ENCODE assay signal across 8 cellular contexts in genomic region chr6:143536866-143537691, GRCh38. TPM values are rescaled to one million over a fixed set of nuclear protein-coding genes. Genes with fewer than 3 reads are reported as not detected.
DNase-seq lines count a peak whose midpoint lies in the region; ATAC-seq, FAIRE-seq and TF ChIP-seq lines count a peak whose summit lies in the region.

No MANE protein-coding gene starts in this region.

- peak overlapping the region; percentile 92 for H2AFZ ChIP-seq in astrocyte (ENCODE audit: low read depth, low read length)
- H2AFZ ChIP-seq in hepatocyte, result peak overlapping the region; percentile 59

- H3K27me3 Mint-ChIP-seq in T-helper 2 cell treated with Interferon-gamma antibody and Interleukin-4, amounts not matched to agents 5 μg/mL and 100 μg/mL, for 36 hours (ENCODE audit: low read depth), result no peaks in the 10 kb centered on the region
- peaks cover 35% of the 10 kb centered on the region for H3K27me3 Mint-ChIP-seq in astrocyte (ENCODE audit: low read depth, unreplicated experiment)

- in situ Hi-C loops in KBM-7 (cut with MboI; ENCODE audit: low pct_unique_long_range_greater_than_20kb, low sequenced_read_pairs), result no loop called here

- H3K9me2 ChIP-seq in hepatocyte (replicated peaks; ENCODE audit: insufficient read depth), result no peaks in the 10 kb centered on the region

- ATAC-seq in GM21723 (IDR thresholded peaks at IDR 0.05; ENCODE audit: unreplicated experiment) (peak; percentile 69), sciatic nerve (peak; percentile 82)

- H3K36me3 Mint-ChIP-seq in T-helper 2 cell treated with Interferon-gamma antibody and Interleukin-4, amounts not matched to agents 5 μg/mL and 100 μg/mL, for 36 hours (ENCODE audit: low read depth), result no peaks in the 10 kb centered on the region
- H3K36me3 Mint-ChIP-seq in astrocyte (ENCODE audit: low read depth, unreplicated experiment), result no peaks in the 10 kb centered on the region

- H4K20me1 ChIP-seq in astrocyte (ENCODE audit: insufficient read depth, low read length) (no peaks in the 10 kb centered on the region), hepatocyte (ENCODE audit: insufficient read depth, poor library complexity, severe bottlenecking) (no peaks in the 10 kb centered on the region)

- WGBS in hepatocyte (ENCODE audit: low lambda C conversion rate, missing lambda C conversion rate), result 1% methylated on average over 62 of the region's 103 CpGs

- no peak for FAIRE-seq in astrocyte (lab: Jason Lieb, UNC)

- H3K9ac ChIP-seq in astrocyte (ENCODE audit: low read length), result peak overlapping the region; percentile 79

- H3K79me2 ChIP-seq in astrocyte (ENCODE audit: insufficient read depth, low read length) (peaks cover 7% of the 10 kb centered on the region), hepatocyte (peaks cover 45% of the 10 kb centered on the region)

- H3K4me2 ChIP-seq in astrocyte (ENCODE audit: low read length), result peak overlapping the region; percentile 96
- H3K4me2 ChIP-seq in hepatocyte, result peak overlapping the region; percentile 94

- H3K9me3 Mint-ChIP-seq in T-helper 2 cell treated with Interferon-gamma antibody and Interleukin-4, amounts not matched to agents 5 μg/mL and 100 μg/mL, for 36 hours, result no peaks in the 10 kb centered on the region
- no peaks in the 10 kb centered on the region for H3K9me3 Mint-ChIP-seq in astrocyte (ENCODE audit: unreplicated experiment)

- no peak overlapping the region for H3K27ac ChIP-seq in astrocyte (ENCODE audit: low read depth, low read length)
- H3K27ac ChIP-seq in hepatocyte, result peak overlapping the region; percentile 95

- H3K36me3 ChIP-seq in astrocyte (ENCODE audit: insufficient read depth, low read length) (no peaks in the 10 kb centered on the region), hepatocyte (replicated peaks; ENCODE audit: insufficient read depth, low read depth) (no peaks in the 10 kb centered on the region)

- H3K4me1 ChIP-seq in astrocyte (ENCODE audit: insufficient read depth, low read length) (peaks cover 4% of the 10 kb centered on the region), hepatocyte (ENCODE audit: insufficient read depth) (peaks cover 8% of the 10 kb centered on the region)

- H3K4me3 Mint-ChIP-seq in T-helper 2 cell treated with Interferon-gamma antibody and Interleukin-4, amounts not matched to agents 5 μg/mL and 100 μg/mL, for 36 hours, result peak overlapping the region; percentile 83
- peak overlapping the region; percentile 80 for H3K4me3 Mint-ChIP-seq in astrocyte (ENCODE audit: unreplicated experiment)

- intact Hi-C loops in sciatic nerve (cut with DNase I), result no loop called here

- peaks cover 48% of the 10 kb centered on the region for H3K4me1 Mint-ChIP-seq in T-helper 2 cell treated with Interferon-gamma antibody and Interleukin-4, amounts not matched to agents 5 μg/mL and 100 μg/mL, for 36 hours (ENCODE audit: low read depth)
- H3K4me1 Mint-ChIP-seq in astrocyte (ENCODE audit: low read depth, unreplicated experiment), result no peaks in the 10 kb centered on the region

- peak overlapping the region; percentile 76 for H3K27ac Mint-ChIP-seq in T-helper 2 cell treated with Interferon-gamma antibody and Interleukin-4, amounts not matched to agents 5 μg/mL and 100 μg/mL, for 36 hours
- no peak overlapping the region for H3K27ac Mint-ChIP-seq in astrocyte (ENCODE audit: unreplicated experiment)

- H3K4me3 ChIP-seq in astrocyte (ENCODE audit: insufficient read depth, low read depth, low read length) (peak overlapping the region; percentile 71), hepatocyte (peak overlapping the region; percentile 73)

- peak; percentile 77 for DNase-seq in EL
- peak; percentile 88 for DNase-seq in KBM-7
- peak; percentile 56 for DNase-seq in T-helper 2 cell treated with Interferon-gamma antibody and Interleukin-4, amounts not matched to agents 5 μg/mL and 100 μg/mL, for 36 hours (ENCODE audit: low spot score)
- peak; percentile 31 for DNase-seq in astrocyte (ENCODE audit: low read depth)
- DNase-seq in hepatocyte (ENCODE audit: low spot score), result peak; percentile 84
- peak; percentile 75 for DNase-seq in sciatic nerve (ENCODE audit: low spot score)
- no peak for DNase-seq in pons (ENCODE audit: low spot score)

- no peaks in the 10 kb centered on the region for H3K27me3 ChIP-seq in astrocyte (ENCODE audit: insufficient read depth, low read length)
- no peaks in the 10 kb centered on the region for H3K27me3 ChIP-seq in hepatocyte

- H3K9me3 ChIP-seq in astrocyte (ENCODE audit: insufficient read depth, low read depth, low read length), result no peaks in the 10 kb centered on the region
- no peaks in the 10 kb centered on the region for H3K9me3 ChIP-seq in hepatocyte (ENCODE audit: low read depth)

- peak; percentile 8 for TF ChIP-seq CTCF in astrocyte (IDR thresholded peaks at IDR 0.05; ENCODE audit: insufficient read depth, low read depth, low read length)
- TF ChIP-seq CTCF in hepatocyte (IDR thresholded peaks at IDR 0.05; ENCODE audit: poor library complexity), result peak; percentile 39

RNA-seq across cellular contexts. Expression of gene FUCA2, which starts 25.6 kb away (rescaled TPM):
- total RNA-seq in astrocyte (58.7 and 64.0 TPM in 2 replicates), hepatocyte (117 TPM in 2 replicates), sciatic nerve (41.4 TPM)
- 141 and 142 TPM in 2 replicates for polyA plus RNA-seq in hepatocyte
